In the genomic region with DNA sequence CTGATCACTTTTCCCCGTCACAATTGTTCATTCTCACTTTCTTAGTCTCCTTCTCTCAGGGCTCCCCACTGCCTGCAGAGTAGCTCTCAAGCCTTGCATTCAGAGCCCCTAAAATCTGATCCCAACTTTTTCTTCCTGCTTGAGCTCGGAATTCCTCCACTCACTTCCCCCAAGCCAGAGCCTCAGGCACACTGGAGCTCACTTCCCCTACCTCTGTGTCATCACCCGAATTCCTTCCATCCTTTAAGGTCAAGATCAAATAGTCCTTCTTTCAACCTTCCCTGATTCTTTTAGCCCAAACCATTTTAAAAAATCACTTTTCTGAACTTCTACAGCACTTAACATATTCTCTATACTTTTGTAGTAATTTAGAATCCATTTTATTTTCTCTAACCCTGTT, we compare ENCODE assay signal across 27 cellular contexts.
"Had no signal": no experiment of that assay in that cellular context is flagged by ENCODE, and none has a peak within 500 bp of the region (broad histone marks: within the 10 kb centered on the region; RNA-seq: fewer than 3 reads in every experiment).

No MANE protein-coding gene starts in this region.

- H3K4me3 ChIP-seq: left lung, lower lobe of right lung, mucosa of descending colon, ovary, skin epidermis, tibial nerve, uterus had no signal

- H3K36me3 ChIP-seq: left lung, lower lobe of right lung, ovary, tibial nerve, uterus had no signal

- H3K4me3 Mint-ChIP-seq: immature natural killer cell; naive thymus-derived CD4-positive, alpha-beta T cell; natural killer cell treated with Interleukin-12 subunit alpha and Interleukin-12 subunit beta and Interleukin-15 and Interleukin-18, amount 100 ng/mL, for 72 hours; stimulated activated memory B cell treated with anti-CD40 and anti-IgM and Interleukin-4, amounts not matched to agents 10 μg/mL and 1 μg/mL and 100 μg/mL, for 72 hours; stimulated activated naive CD8-positive, alpha-beta T cell treated with anti-CD3 and anti-CD28 coated beads, Interleukin-15, amount 100 ng/mL, for 72 hours; type B pancreatic cell had no signal

- H3K36me3 Mint-ChIP-seq: immature natural killer cell; naive thymus-derived CD4-positive, alpha-beta T cell; natural killer cell treated with Interleukin-12 subunit alpha and Interleukin-12 subunit beta and Interleukin-15 and Interleukin-18, amount 100 ng/mL, for 72 hours; stimulated activated memory B cell treated with anti-CD40 and anti-IgM and Interleukin-4, amounts not matched to agents 10 μg/mL and 1 μg/mL and 100 μg/mL, for 72 hours; type B pancreatic cell had no signal

- FAIRE-seq: islet of Langerhans, kidney had no signal

- H3K27ac Mint-ChIP-seq: immature natural killer cell; naive thymus-derived CD4-positive, alpha-beta T cell; natural killer cell treated with Interleukin-12 subunit alpha and Interleukin-12 subunit beta and Interleukin-15 and Interleukin-18, amount 100 ng/mL, for 72 hours; progenitor cell of endocrine pancreas; stimulated activated memory B cell treated with anti-CD40 and anti-IgM and Interleukin-4, amounts not matched to agents 10 μg/mL and 1 μg/mL and 100 μg/mL, for 72 hours; type B pancreatic cell had no signal

- H3K27me3 ChIP-seq: left lung, ovary, uterus had no signal

- H3K9me3 ChIP-seq: left lung, lower lobe of right lung, mucosa of descending colon, ovary, tibial nerve, uterus had no signal

- ATAC-seq: left colon; left lung; lower lobe of right lung; mucosa of descending colon; naive thymus-derived CD4-positive, alpha-beta T cell; natural killer cell treated with Interleukin-12 subunit alpha and Interleukin-12 subunit beta and Interleukin-15 and Interleukin-18, amount 100 ng/mL, for 72 hours; right cardiac atrium; stimulated activated memory B cell treated with anti-CD40 and anti-IgM and Interleukin-4, amounts not matched to agents 10 μg/mL and 1 μg/mL and 100 μg/mL, for 72 hours; stimulated activated naive CD8-positive, alpha-beta T cell treated with anti-CD3 and anti-CD28 coated beads, Interleukin-15, amount 100 ng/mL, for 72 hours had no signal

- H3K9me3 Mint-ChIP-seq: immature natural killer cell; naive thymus-derived CD4-positive, alpha-beta T cell; natural killer cell treated with Interleukin-12 subunit alpha and Interleukin-12 subunit beta and Interleukin-15 and Interleukin-18, amount 100 ng/mL, for 72 hours; stimulated activated memory B cell treated with anti-CD40 and anti-IgM and Interleukin-4, amounts not matched to agents 10 μg/mL and 1 μg/mL and 100 μg/mL, for 72 hours; stimulated activated naive CD8-positive, alpha-beta T cell treated with anti-CD3 and anti-CD28 coated beads, Interleukin-15, amount 100 ng/mL, for 72 hours; type B pancreatic cell had no signal

- H3K27ac ChIP-seq: left lung, lower lobe of right lung, ovary, skin epidermis, tibial nerve, uterus had no signal

- DNase-seq: hypothalamus; immature natural killer cell; kidney; left colon; left lung; lower lobe of right lung; mammary epithelial cell; midbrain; mucosa of descending colon; naive thymus-derived CD4-positive, alpha-beta T cell; ovary; right cardiac atrium; stimulated activated CD4-positive, alpha-beta T cell treated with anti-CD3 and anti-CD28 coated beads, Interleukin-12 subunit alpha, Interleukin-12 subunit beta, amount 100 ng/mL, for 4 hours; stimulated activated CD4-positive, alpha-beta T cell treated with anti-CD3 and anti-CD28 coated beads, Interleukin-15, amount 100 ng/mL, for 24 hours; stimulated activated CD4-positive, alpha-beta T cell treated with anti-CD3 and anti-CD28 coated beads, Interleukin-2, amount 100 ng/mL, for 24 hours; stimulated activated CD4-positive, alpha-beta T cell treated with anti-CD3 and anti-CD28 coated beads, Interleukin-4, amount 100 ng/mL, for 1 hour; stimulated activated naive CD4-positive, alpha-beta T cell treated with Interleukin-2 at 50 U/mL for 16 hours; stimulated activated naive CD8-positive, alpha-beta T cell treated with anti-CD3 and anti-CD28 coated beads, Interleukin-15, amount 100 ng/mL, for 72 hours; substantia nigra; uterus had no signal

- H3K4me1 ChIP-seq: uterus had no signal
